In genomic region chr10:100229819-100230422, GRCh38 we compare ENCODE assay signal across 8 cellular contexts. TPM values are rescaled to one million over a fixed set of nuclear protein-coding genes. Genes with fewer than 3 reads are reported as not detected.
DNase-seq lines count a peak whose midpoint lies in the region; ATAC-seq and TF ChIP-seq lines count a peak whose summit lies in the region.

No MANE protein-coding gene starts in this region.

- peak overlapping the region; percentile 89 for H3K27ac Mint-ChIP-seq in T-helper 1 cell treated with Interleukin-12 subunit alpha and Interleukin-12 subunit beta and Interleukin-4 antibody, amounts not matched to agents 30 μg/mL and 1 μg/mL, for 36 hours

- ATAC-seq in thoracic aorta (ENCODE audit: insufficient number of reproducible peaks, low FRiP score, low read depth), result no peak

- in situ Hi-C loops in astrocyte of the spinal cord (cut with HindIII; ENCODE audit: low sequenced_read_pairs), result no loop called here

- H3K9me3 ChIP-seq in liver (ENCODE audit: control insufficient read depth in 4 of 4, low read length in 3 of 4) (no peaks in the 10 kb centered on the region), thoracic aorta (no peaks in the 10 kb centered on the region)

- peak overlapping the region; percentile 56 to 87 for H3K9ac ChIP-seq in liver (ENCODE audit: low read depth in 1 of 2, low read length in 2 of 2)

- H3K36me3 ChIP-seq in liver (ENCODE audit: control insufficient read depth in 4 of 4, insufficient read depth in 3 of 4, low read depth in 1 of 4, low read length in 3 of 4), result peaks cover 6 to 22% (median 12%) of the 10 kb centered on the region in 4 donors
- H3K36me3 ChIP-seq in thoracic aorta, result peaks cover 4% of the 10 kb centered on the region

- WGBS in liver, result 61% methylated on average over 21 of the region's 21 CpGs

- H3K4me1 ChIP-seq in liver (ENCODE audit: control insufficient read depth in 4 of 4, insufficient read depth in 4 of 4, low read length in 3 of 4), result peaks cover 2 to 17% (median 4%) of the 10 kb centered on the region in 4 donors
- H3K4me1 ChIP-seq in thoracic aorta (ENCODE audit: control insufficient read depth in 1 of 2, low read depth in 2 of 2), result peaks cover 6 to 22% of the 10 kb centered on the region in 2 donors

- peak overlapping the region; percentile 78 for H3K4me3 Mint-ChIP-seq in T-helper 1 cell treated with Interleukin-12 subunit alpha and Interleukin-12 subunit beta and Interleukin-4 antibody, amounts not matched to agents 30 μg/mL and 1 μg/mL, for 36 hours

- H3K4me3 ChIP-seq in astrocyte of the spinal cord (ENCODE audit: low read depth, low read length) (peak overlapping the region; percentile 98), liver (ENCODE audit: low read depth in 1 of 3, low read length in 3 of 3) (peak overlapping the region; percentile 86 to 98 (median 89)), thoracic aorta (peak overlapping the region; percentile 91)

- H3K27me3 ChIP-seq in liver (ENCODE audit: control insufficient read depth in 4 of 4, insufficient read depth in 4 of 4, low read length in 3 of 4) (no peaks in the 10 kb centered on the region), thoracic aorta (replicated peaks; ENCODE audit: insufficient read depth) (no peaks in the 10 kb centered on the region)

- TF ChIP-seq CTCF in astrocyte of the spinal cord (IDR thresholded peaks at IDR 0.05; ENCODE audit: low read depth, low read length), result no peak
- no peak for TF ChIP-seq CTCF in liver (IDR thresholded peaks at IDR 0.05; ENCODE audit: low read depth, low read length, missing input control)
- TF ChIP-seq CTCF in thoracic aorta (IDR thresholded peaks at IDR 0.05), result no peak

- no peak for TF ChIP-seq RAD21 in liver (IDR thresholded peaks at IDR 0.05)

- H3K9me3 Mint-ChIP-seq in T-helper 1 cell treated with Interleukin-12 subunit alpha and Interleukin-12 subunit beta and Interleukin-4 antibody, amounts not matched to agents 30 μg/mL and 1 μg/mL, for 36 hours, result peaks cover 4% of the 10 kb centered on the region

- H3K27ac ChIP-seq in liver (ENCODE audit: low read depth in 1 of 2, low read length in 2 of 2) (peak overlapping the region; percentile 26 to 66), thoracic aorta (peak overlapping the region; percentile 57 to 77)

- no peak for DNase-seq in T-helper 1 cell
- no peak for DNase-seq in astrocyte of the spinal cord (ENCODE audit: low read depth, low spot score)
- DNase-seq in thoracic aorta (ENCODE audit: low spot score), result no peak
- DNase-seq in NCI-H2029 treated with DMSO at 0.1 percent for 48 hours (lab: John Stamatoyannopoulos, UW), result no peak
- no peak for DNase-seq in NCI-H2107 treated with DMSO at 0.1 percent for 48 hours (lab: John Stamatoyannopoulos, UW; ENCODE audit: unreplicated experiment)
- no peak for DNase-seq in HK-2 (ENCODE audit: unreplicated experiment)

- no peaks in the 10 kb centered on the region for H3K27me3 Mint-ChIP-seq in T-helper 1 cell treated with Interleukin-12 subunit alpha and Interleukin-12 subunit beta and Interleukin-4 antibody, amounts not matched to agents 30 μg/mL and 1 μg/mL, for 36 hours (ENCODE audit: low read depth)

- H3K4me1 Mint-ChIP-seq in T-helper 1 cell treated with Interleukin-12 subunit alpha and Interleukin-12 subunit beta and Interleukin-4 antibody, amounts not matched to agents 30 μg/mL and 1 μg/mL, for 36 hours (ENCODE audit: low read depth), result peaks cover 26% of the 10 kb centered on the region

- H3K36me3 Mint-ChIP-seq in T-helper 1 cell treated with Interleukin-12 subunit alpha and Interleukin-12 subunit beta and Interleukin-4 antibody, amounts not matched to agents 30 μg/mL and 1 μg/mL, for 36 hours (ENCODE audit: low read depth), result peaks cover 20% of the 10 kb centered on the region

TF ChIP-seq in liver, 16 proteins besides CTCF, POLR2A, EP300 and RAD21:
- TF ChIP-seq FOXA1 (IDR thresholded peaks at IDR 0.05) (no peak), REST (IDR thresholded peaks at IDR 0.05) (no peak), EGR1 (IDR thresholded peaks at IDR 0.05; ENCODE audit: low read depth in 2 of 2) (no peak), YY1 (IDR thresholded peaks at IDR 0.05) (no peak), MAX (IDR thresholded peaks at IDR 0.05) (no peak), SP1 (IDR thresholded peaks at IDR 0.05) (no peak), NR2F2 (IDR thresholded peaks at IDR 0.05) (no peak), JUND (IDR thresholded peaks at IDR 0.05) (no peak), TAF1 (conservative IDR thresholded peaks at IDR 0.05) (no peak), HNF4G (IDR thresholded peaks at IDR 0.05) (no peak), HNF4A (conservative IDR thresholded peaks at IDR 0.05) (no peak), GABPA (IDR thresholded peaks at IDR 0.05 in 1 of 2, conservative IDR thresholded peaks at IDR 0.05 in 1 of 2) (no peak), FOXA2 (IDR thresholded peaks at IDR 0.05) (no peak), RXRA (IDR thresholded peaks at IDR 0.05) (no peak), ZBTB33 (IDR thresholded peaks at IDR 0.05) (no peak), ATF3 (IDR thresholded peaks at IDR 0.05) (no peak)

RNA-seq across cellular contexts. Expression of gene CHUK, which starts 0.5 kb away (rescaled TPM):
- total RNA-seq in liver (10 to 100 TPM; 18.3 to 25.9 TPM), thoracic aorta (10 to 100 TPM; 17.7 to 25.0 TPM)
- 1 to 10 TPM; 7.7 to 10.0 TPM for polyA plus RNA-seq in liver

RNA-seq across cellular contexts. Expression of gene CWF19L1, which starts 37.5 kb away (rescaled TPM):
- total RNA-seq in liver (10 to 100 TPM; 10.2 to 15.7 TPM), thoracic aorta (10 to 100 TPM; 19.5 to 27.2 TPM)
- 1 to 10 TPM; 5.3 to 5.9 TPM for polyA plus RNA-seq in liver

RNA-seq across cellular contexts. Expression of gene ERLIN1, which starts 44.1 kb away (rescaled TPM):
- 10 to 100 TPM; 73.9 to 85.4 TPM for total RNA-seq in liver
- 10 to 100 TPM; 21.7 to 66.2 TPM for polyA plus RNA-seq in liver
- 10 to 100 TPM in 1 of 2 donors, 1 to 10 TPM in 1; 9.3 to 21.2 TPM for total RNA-seq in thoracic aorta

RNA-seq across cellular contexts. Expression of gene BLOC1S2, which starts 56.6 kb away (rescaled TPM):
- total RNA-seq in liver (10 to 100 TPM; 10.7 to 25.5 TPM), thoracic aorta (10 to 100 TPM; 14.1 to 35.7 TPM)
- 10 to 100 TPM; 18.9 to 25.2 TPM for polyA plus RNA-seq in liver
